Comparison of ENCODE assay signal across 33 cellular contexts in genomic region chr11:122109932-122110331, GRCh38. TPM values are rescaled to one million over a fixed set of nuclear protein-coding genes. Genes with fewer than 3 reads are reported as not detected.
"Had no signal": no experiment of that assay in that cellular context is flagged by ENCODE, and none has a peak within 500 bp of the region (broad histone marks: within the 10 kb centered on the region; RNA-seq: fewer than 3 reads in every experiment).

No MANE protein-coding gene starts in this region.

- H3K27me3 Mint-ChIP-seq: activated naive CD4-positive, alpha-beta T cell treated with anti-CD3 and anti-CD28 coated beads, Interleukin-2, amount 10 ng/mL, durations not matched to agents 7 days and 5 days had no signal

- H3K4me3 Mint-ChIP-seq: activated B cell treated with CpG ODN at 0.5 μM for 24 hours; activated CD4-positive, alpha-beta memory T cell treated with anti-CD3 and anti-CD28 coated beads for 36 hours; activated naive CD4-positive, alpha-beta T cell treated with anti-CD3 and anti-CD28 coated beads, Interleukin-2, amount 10 ng/mL, durations not matched to agents 7 days and 5 days; activated naive CD8-positive, alpha-beta T cell; activated naive CD8-positive, alpha-beta T cell treated with anti-CD3 and anti-CD28 coated beads, Interleukin-2, amount 50 U/mL, for 24 hours; activated T-cell treated with anti-CD3 and anti-CD28 coated beads, Interleukin-2, amount 50 U/mL, for 4 hours; activated T-helper 1 cell treated with anti-CD3 and anti-CD28 coated beads, Interleukin-12 subunit alpha, Interleukin-12 subunit beta, Interleukin-2, Interleukin-4 antibody, amounts not matched to agents 30 ng/mL and 10 ng/mL and 1 ng/mL, durations not matched to agents 14 hours and 24 hours and 36 hours; T-cell; T-helper 17 cell had no signal

- H3K9me3 Mint-ChIP-seq: activated B cell treated with CpG ODN at 0.5 μM for 24 hours; activated CD4-positive, alpha-beta memory T cell treated with anti-CD3 and anti-CD28 coated beads for 36 hours; activated naive CD4-positive, alpha-beta T cell treated with anti-CD3 and anti-CD28 coated beads, Interleukin-2, amount 10 ng/mL, durations not matched to agents 7 days and 5 days; activated naive CD8-positive, alpha-beta T cell treated with anti-CD3 and anti-CD28 coated beads, Interleukin-2, amount 50 U/mL, for 24 hours; activated T-cell treated with anti-CD3 and anti-CD28 coated beads, Interleukin-2, amount 50 U/mL, for 4 hours; activated T-helper 1 cell treated with anti-CD3 and anti-CD28 coated beads, Interleukin-12 subunit alpha, Interleukin-12 subunit beta, Interleukin-2, Interleukin-4 antibody, amounts not matched to agents 30 ng/mL and 10 ng/mL and 1 ng/mL, durations not matched to agents 14 hours and 24 hours and 36 hours; T-cell had no signal

- DNase-seq: activated B cell treated with CpG ODN at 0.5 μM for 24 hours; activated CD4-positive, alpha-beta memory T cell treated with anti-CD3 and anti-CD28 coated beads for 36 hours; activated CD4-positive, alpha-beta T cell treated with anti-CD3 and anti-CD28 coated beads for 4 hours; activated CD4-positive, alpha-beta T cell treated with anti-CD3 and anti-CD28 coated beads, Interleukin-2, amount 50 U/mL, for 1 hour; activated CD4-positive, CD25-positive, alpha-beta regulatory T cell treated with anti-CD3 and anti-CD28 coated beads, Interleukin-2, amount 50 U/mL, for 72 hours; activated CD8-positive, alpha-beta memory T cell treated with anti-CD3 and anti-CD28 coated beads, Interleukin-2, amount 50 U/mL, for 4 hours; activated naive CD4-positive, alpha-beta T cell treated with anti-CD3 and anti-CD28 coated beads, Interleukin-2, amount 10 ng/mL, durations not matched to agents 7 days and 5 days; activated naive CD8-positive, alpha-beta T cell treated with anti-CD3 and anti-CD28 coated beads, Interleukin-2, amount 50 U/mL, for 24 hours; activated T-cell treated with anti-CD3 and anti-CD28 coated beads for 4 hours; activated T-cell treated with anti-CD3 and anti-CD28 coated beads, Interleukin-2, amount 50 U/mL, for 4 hours; anterior cingulate cortex; Kasumi-1; MM.1S; MV-4-11; NCI-H1092; NCI-H1436 treated with DMSO at 0.1 percent for 48 hours; NCI-H1694 treated with DMSO at 0.1 percent for 48 hours; NCI-H2029; NCI-H2171; NCI-H510A; NCI-H526; NCI-H748 treated with DMSO at 0.1 percent for 48 hours; NK-92 treated with Interleukin-12 subunit alpha and Interleukin-12 subunit beta, amount 100 ng/mL, for 24 hours; PC-3; Peyer's patch; RPMI8226; SIG-M5; T-cell; T-helper 17 cell had no signal

- ATAC-seq: activated naive CD8-positive, alpha-beta T cell treated with anti-CD3 and anti-CD28 coated beads, Interleukin-2, amount 50 U/mL, for 24 hours; activated T-cell treated with anti-CD3 and anti-CD28 coated beads, Interleukin-2, amount 50 U/mL, for 4 hours; SK-N-SH treated with all-trans-retinoic acid at 6 μM for 48 hours; T-cell; T-helper 17 cell had no signal

- H3K27me3 ChIP-seq: Peyer's patch had no signal

- H3K27ac ChIP-seq: Peyer's patch, VCaP had no signal

- H3K4me1 Mint-ChIP-seq: activated B cell treated with CpG ODN at 0.5 μM for 24 hours; activated naive CD4-positive, alpha-beta T cell treated with anti-CD3 and anti-CD28 coated beads, Interleukin-2, amount 10 ng/mL, durations not matched to agents 7 days and 5 days; activated naive CD8-positive, alpha-beta T cell treated with anti-CD3 and anti-CD28 coated beads, Interleukin-2, amount 50 U/mL, for 24 hours; T-cell; T-helper 17 cell had no signal

- H3K27ac Mint-ChIP-seq: activated B cell treated with CpG ODN at 0.5 μM for 24 hours; activated CD4-positive, alpha-beta memory T cell treated with anti-CD3 and anti-CD28 coated beads for 36 hours; activated naive CD4-positive, alpha-beta T cell treated with anti-CD3 and anti-CD28 coated beads, Interleukin-2, amount 10 ng/mL, durations not matched to agents 7 days and 5 days; activated naive CD8-positive, alpha-beta T cell; activated naive CD8-positive, alpha-beta T cell treated with anti-CD3 and anti-CD28 coated beads, Interleukin-2, amount 50 U/mL, for 24 hours; activated T-helper 1 cell treated with anti-CD3 and anti-CD28 coated beads, Interleukin-12 subunit alpha, Interleukin-12 subunit beta, Interleukin-2, Interleukin-4 antibody, amounts not matched to agents 30 ng/mL and 10 ng/mL and 1 ng/mL, durations not matched to agents 14 hours and 24 hours and 36 hours; T-cell; T-helper 17 cell had no signal

- H3K36me3 Mint-ChIP-seq: activated CD4-positive, alpha-beta memory T cell treated with anti-CD3 and anti-CD28 coated beads for 36 hours; activated naive CD4-positive, alpha-beta T cell treated with anti-CD3 and anti-CD28 coated beads, Interleukin-2, amount 10 ng/mL, durations not matched to agents 7 days and 5 days; activated naive CD8-positive, alpha-beta T cell; T-cell had no signal

- H3K9me3 ChIP-seq: Peyer's patch had no signal

- H3K4me1 ChIP-seq: Peyer's patch had no signal

- H3K4me3 ChIP-seq: Peyer's patch had no signal

- H3K36me3 ChIP-seq: Peyer's patch had no signal

RNA-seq across cellular contexts. Expression of gene BLID, which starts 6.1 kb away (rescaled TPM):
- total RNA-seq: activated B cell treated with CpG ODN at 0.5 μM for 24 hours; activated CD4-positive, alpha-beta memory T cell treated with anti-CD3 and anti-CD28 coated beads for 36 hours; activated T-cell treated with anti-CD3 and anti-CD28 coated beads, Interleukin-2, amount 50 U/mL, for 4 hours; activated T-helper 1 cell treated with anti-CD3 and anti-CD28 coated beads, Interleukin-12 subunit alpha, Interleukin-12 subunit beta, Interleukin-2, Interleukin-4 antibody, amounts not matched to agents 30 ng/mL and 10 ng/mL and 1 ng/mL, durations not matched to agents 14 hours and 24 hours and 36 hours; Peyer's patch; T-cell; T-helper 17 cell had no signal
